37 cellular contexts compared by ENCODE assay signal in genomic region chr6:69665437-69665836, GRCh38.
"Had no signal": no experiment of that assay in that cellular context is flagged by ENCODE, and none has a peak within 500 bp of the region (broad histone marks: within the 10 kb centered on the region; RNA-seq: fewer than 3 reads in every experiment).

No MANE protein-coding gene starts in this region.

- H3K4me3 Mint-ChIP-seq: activated B cell treated with CpG ODN at 0.5 μM for 24 hours; activated CD4-positive, alpha-beta memory T cell treated with anti-CD3 and anti-CD28 coated beads for 36 hours; activated CD4-positive, alpha-beta T cell treated with anti-CD3 and anti-CD28 coated beads, Interleukin-2, amount 10 ng/mL, durations not matched to agents 24 days and 14 days; activated naive CD4-positive, alpha-beta T cell treated with anti-CD3 and anti-CD28 coated beads for 36 hours; activated naive CD4-positive, alpha-beta T cell treated with anti-CD3 and anti-CD28 coated beads, Interleukin-2, amount 50 U/mL, for 24 hours; activated naive CD8-positive, alpha-beta T cell; activated T-cell treated with anti-CD3 and anti-CD28 coated beads, Interleukin-2, amount 50 U/mL, for 4 hours; activated T-cell treated with anti-CD3 and anti-CD28 coated beads, Interleukin-2, amount 50 U/mL, for 72 hours; activated T-helper 1 cell treated with anti-CD3 and anti-CD28 coated beads, Interleukin-12 subunit alpha, Interleukin-12 subunit beta, Interleukin-2, Interleukin-4 antibody, amounts not matched to agents 30 ng/mL and 10 ng/mL and 1 ng/mL, durations not matched to agents 14 hours and 24 hours and 36 hours; activated T-helper 17 cell treated with anti-CD3 and anti-CD28 coated beads, Interleukin-2, amount 50 U/mL, for 72 hours; brain; central memory CD8-positive, alpha-beta T cell; T-helper 1 cell treated with Interleukin-12 subunit alpha and Interleukin-12 subunit beta and Interleukin-4 antibody, amounts not matched to agents 30 μg/mL and 1 μg/mL, for 36 hours; T-helper 2 cell treated with Interferon-gamma antibody and Interleukin-4, amounts not matched to agents 5 μg/mL and 100 μg/mL, for 36 hours had no signal

- H3K9me3 Mint-ChIP-seq: activated B cell treated with CpG ODN at 0.5 μM for 24 hours; activated CD4-positive, alpha-beta memory T cell treated with anti-CD3 and anti-CD28 coated beads for 36 hours; activated CD4-positive, alpha-beta T cell treated with anti-CD3 and anti-CD28 coated beads, Interleukin-2, amount 10 ng/mL, durations not matched to agents 24 days and 14 days; activated naive CD4-positive, alpha-beta T cell treated with anti-CD3 and anti-CD28 coated beads for 36 hours; activated naive CD4-positive, alpha-beta T cell treated with anti-CD3 and anti-CD28 coated beads, Interleukin-2, amount 50 U/mL, for 24 hours; activated T-cell treated with anti-CD3 and anti-CD28 coated beads, Interleukin-2, amount 50 U/mL, for 4 hours; activated T-cell treated with anti-CD3 and anti-CD28 coated beads, Interleukin-2, amount 50 U/mL, for 72 hours; activated T-helper 1 cell treated with anti-CD3 and anti-CD28 coated beads, Interleukin-12 subunit alpha, Interleukin-12 subunit beta, Interleukin-2, Interleukin-4 antibody, amounts not matched to agents 30 ng/mL and 10 ng/mL and 1 ng/mL, durations not matched to agents 14 hours and 24 hours and 36 hours; central memory CD8-positive, alpha-beta T cell; T-helper 1 cell treated with Interleukin-12 subunit alpha and Interleukin-12 subunit beta and Interleukin-4 antibody, amounts not matched to agents 30 μg/mL and 1 μg/mL, for 36 hours; T-helper 2 cell treated with Interferon-gamma antibody and Interleukin-4, amounts not matched to agents 5 μg/mL and 100 μg/mL, for 36 hours had no signal

- ATAC-seq: activated T-cell treated with anti-CD3 and anti-CD28 coated beads, Interleukin-2, amount 50 U/mL, for 4 hours; activated T-cell treated with anti-CD3 and anti-CD28 coated beads, Interleukin-2, amount 50 U/mL, for 72 hours; activated T-helper 17 cell treated with anti-CD3 and anti-CD28 coated beads, Interleukin-2, amount 50 U/mL, for 72 hours had no signal

- H3K4me1 Mint-ChIP-seq: activated B cell treated with CpG ODN at 0.5 μM for 24 hours; activated naive CD4-positive, alpha-beta T cell treated with anti-CD3 and anti-CD28 coated beads, Interleukin-2, amount 50 U/mL, for 24 hours; brain; central memory CD8-positive, alpha-beta T cell had no signal

- H3K9me3 ChIP-seq: ascending aorta had no signal

- H3K27ac ChIP-seq: ascending aorta, cardiac muscle cell, VCaP had no signal

- H3K4me3 ChIP-seq: ascending aorta, cardiac muscle cell had no signal

- H3K27me3 Mint-ChIP-seq: activated naive CD8-positive, alpha-beta T cell had no signal

- H3K27ac Mint-ChIP-seq: activated B cell treated with CpG ODN at 0.5 μM for 24 hours; activated CD4-positive, alpha-beta memory T cell treated with anti-CD3 and anti-CD28 coated beads for 36 hours; activated CD4-positive, alpha-beta T cell treated with anti-CD3 and anti-CD28 coated beads, Interleukin-2, amount 10 ng/mL, durations not matched to agents 24 days and 14 days; activated naive CD4-positive, alpha-beta T cell treated with anti-CD3 and anti-CD28 coated beads for 36 hours; activated naive CD8-positive, alpha-beta T cell; activated T-cell treated with anti-CD3 and anti-CD28 coated beads, Interleukin-2, amount 50 U/mL, for 72 hours; activated T-helper 1 cell treated with anti-CD3 and anti-CD28 coated beads, Interleukin-12 subunit alpha, Interleukin-12 subunit beta, Interleukin-2, Interleukin-4 antibody, amounts not matched to agents 30 ng/mL and 10 ng/mL and 1 ng/mL, durations not matched to agents 14 hours and 24 hours and 36 hours; activated T-helper 17 cell treated with anti-CD3 and anti-CD28 coated beads, Interleukin-2, amount 50 U/mL, for 72 hours; brain; T-helper 1 cell treated with Interleukin-12 subunit alpha and Interleukin-12 subunit beta and Interleukin-4 antibody, amounts not matched to agents 30 μg/mL and 1 μg/mL, for 36 hours; T-helper 2 cell treated with Interferon-gamma antibody and Interleukin-4, amounts not matched to agents 5 μg/mL and 100 μg/mL, for 36 hours had no signal

- H3K36me3 ChIP-seq: ascending aorta, cardiac muscle cell had no signal

- FAIRE-seq: bronchial epithelial cell, TTC549 had no signal

- H3K36me3 Mint-ChIP-seq: activated CD4-positive, alpha-beta memory T cell treated with anti-CD3 and anti-CD28 coated beads for 36 hours; activated naive CD4-positive, alpha-beta T cell treated with anti-CD3 and anti-CD28 coated beads, Interleukin-2, amount 50 U/mL, for 24 hours; activated naive CD8-positive, alpha-beta T cell; brain had no signal

- H3K4me1 ChIP-seq: ascending aorta had no signal

- H3K27me3 ChIP-seq: ascending aorta, cardiac muscle cell had no signal

- DNase-seq: activated B cell treated with CpG ODN at 0.5 μM for 24 hours; activated CD4-positive, alpha-beta memory T cell treated with anti-CD3 and anti-CD28 coated beads for 36 hours; activated CD4-positive, alpha-beta T cell treated with anti-CD3 and anti-CD28 coated beads for 4 hours; activated CD4-positive, alpha-beta T cell treated with anti-CD3 and anti-CD28 coated beads, Interleukin-2, amount 10 ng/mL, durations not matched to agents 24 days and 14 days; activated CD4-positive, alpha-beta T cell treated with anti-CD3 and anti-CD28 coated beads, Interleukin-2, amount 50 U/mL, for 1 hour; activated CD4-positive, alpha-beta T cell treated with anti-CD3 and anti-CD28 coated beads, Interleukin-2, amount 50 U/mL, for 4 hours; activated CD4-positive, CD25-positive, alpha-beta regulatory T cell treated with anti-CD3 and anti-CD28 coated beads, Interleukin-2, amount 50 U/mL, for 72 hours; activated CD8-positive, alpha-beta memory T cell treated with anti-CD3 and anti-CD28 coated beads, Interleukin-2, amount 50 U/mL, for 4 hours; activated effector memory CD4-positive, alpha-beta T cell treated with anti-CD3 and anti-CD28 coated beads, Interleukin-2, amount 50 U/mL, for 16 hours; activated gamma-delta T cell treated with Interleukin-2 at 50 U/mL for 16 hours; activated naive CD4-positive, alpha-beta T cell; activated naive CD4-positive, alpha-beta T cell treated with anti-CD3 and anti-CD28 coated beads for 36 hours; activated T-cell treated with anti-CD3 and anti-CD28 coated beads for 4 hours; activated T-cell treated with anti-CD3 and anti-CD28 coated beads, Interleukin-2, amount 50 U/mL, for 1 hour; activated T-cell treated with anti-CD3 and anti-CD28 coated beads, Interleukin-2, amount 50 U/mL, for 4 hours; activated T-cell treated with anti-CD3 and anti-CD28 coated beads, Interleukin-2, amount 50 U/mL, for 72 hours; amygdala; anterior cingulate cortex; caudate nucleus; cerebellar nuclear complex; SW 1271; T-helper 1 cell; T-helper 2 cell; T-helper 9 cell had no signal
